Comparison of ENCODE assay signal across 1 cellular context in the genomic region with DNA sequence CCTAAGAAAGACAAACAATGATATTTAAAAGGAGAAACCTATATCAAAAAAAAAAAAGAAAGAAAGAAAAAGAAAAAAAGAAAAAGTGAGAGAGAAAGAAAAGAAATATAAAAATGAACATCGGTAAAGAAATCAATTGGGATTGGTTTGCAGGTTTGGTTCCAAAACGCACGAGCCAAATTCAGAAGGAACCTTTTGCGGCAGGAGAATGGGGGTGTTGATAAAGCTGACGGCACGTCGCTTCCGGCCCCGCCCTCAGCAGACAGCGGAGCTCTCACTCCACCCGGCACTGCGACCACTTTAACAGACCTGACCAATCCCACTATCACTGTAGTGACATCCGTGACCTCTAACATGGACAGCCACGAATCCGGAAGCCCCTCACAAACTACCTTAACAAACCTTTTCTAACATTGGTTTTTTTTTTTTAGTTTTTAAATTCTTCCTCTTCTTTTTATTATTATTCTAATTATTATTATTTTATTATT.
A peak's percentile ranks its signal among the peaks of the same experiment; 100 is the strongest.
TF ChIP-seq lines count a peak whose summit lies in the region.

No MANE protein-coding gene starts in this region.

TF ChIP-seq in K562, 482 proteins besides CTCF, POLR2A, EP300 and RAD21 (continued from another document):
- TF ChIP-seq, protein P1, sequence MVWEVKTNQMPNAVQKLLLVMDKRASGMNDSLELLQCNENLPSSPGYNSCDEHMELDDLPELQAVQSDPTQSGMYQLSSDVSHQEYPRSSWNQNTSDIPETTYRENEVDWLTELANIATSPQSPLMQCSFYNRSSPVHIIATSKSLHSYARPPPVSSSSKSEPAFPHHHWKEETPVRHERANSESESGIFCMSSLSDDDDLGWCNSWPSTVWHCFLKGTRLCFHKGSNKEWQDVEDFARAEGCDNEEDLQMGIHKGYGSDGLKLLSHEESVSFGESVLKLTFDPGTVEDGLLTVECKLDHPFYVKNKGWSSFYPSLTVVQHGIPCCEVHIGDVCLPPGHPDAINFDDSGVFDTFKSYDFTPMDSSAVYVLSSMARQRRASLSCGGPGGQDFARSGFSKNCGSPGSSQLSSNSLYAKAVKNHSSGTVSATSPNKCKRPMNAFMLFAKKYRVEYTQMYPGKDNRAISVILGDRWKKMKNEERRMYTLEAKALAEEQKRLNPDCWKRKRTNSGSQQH (CRISPR knock-in tag; IDR thresholded peaks at IDR 0.05), result no peak
- TF ChIP-seq, protein P2, sequence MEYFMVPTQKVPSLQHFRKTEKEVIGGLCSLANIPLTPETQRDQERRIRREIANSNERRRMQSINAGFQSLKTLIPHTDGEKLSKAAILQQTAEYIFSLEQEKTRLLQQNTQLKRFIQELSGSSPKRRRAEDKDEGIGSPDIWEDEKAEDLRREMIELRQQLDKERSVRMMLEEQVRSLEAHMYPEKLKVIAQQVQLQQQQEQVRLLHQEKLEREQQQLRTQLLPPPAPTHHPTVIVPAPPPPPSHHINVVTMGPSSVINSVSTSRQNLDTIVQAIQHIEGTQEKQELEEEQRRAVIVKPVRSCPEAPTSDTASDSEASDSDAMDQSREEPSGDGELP (CRISPR knock-in tag; IDR thresholded peaks at IDR 0.05; ENCODE audit: borderline replicate concordance), result peak; percentile 49
- TF ChIP-seq NBN (IDR thresholded peaks at IDR 0.05; ENCODE audit: low read depth), result peak; percentile 80
- TF ChIP-seq, protein P3, sequence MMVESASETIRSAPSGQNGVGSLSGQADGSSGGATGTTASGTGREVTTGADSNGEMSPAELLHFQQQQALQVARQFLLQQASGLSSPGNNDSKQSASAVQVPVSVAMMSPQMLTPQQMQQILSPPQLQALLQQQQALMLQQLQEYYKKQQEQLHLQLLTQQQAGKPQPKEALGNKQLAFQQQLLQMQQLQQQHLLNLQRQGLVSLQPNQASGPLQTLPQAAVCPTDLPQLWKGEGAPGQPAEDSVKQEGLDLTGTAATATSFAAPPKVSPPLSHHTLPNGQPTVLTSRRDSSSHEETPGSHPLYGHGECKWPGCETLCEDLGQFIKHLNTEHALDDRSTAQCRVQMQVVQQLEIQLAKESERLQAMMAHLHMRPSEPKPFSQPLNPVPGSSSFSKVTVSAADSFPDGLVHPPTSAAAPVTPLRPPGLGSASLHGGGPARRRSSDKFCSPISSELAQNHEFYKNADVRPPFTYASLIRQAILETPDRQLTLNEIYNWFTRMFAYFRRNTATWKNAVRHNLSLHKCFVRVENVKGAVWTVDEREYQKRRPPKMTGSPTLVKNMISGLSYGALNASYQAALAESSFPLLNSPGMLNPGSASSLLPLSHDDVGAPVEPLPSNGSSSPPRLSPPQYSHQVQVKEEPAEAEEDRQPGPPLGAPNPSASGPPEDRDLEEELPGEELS (CRISPR knock-in tag; IDR thresholded peaks at IDR 0.05; ENCODE audit: borderline replicate concordance), result no peak
- no peak for TF ChIP-seq NCOA2 (IDR thresholded peaks at IDR 0.05; ENCODE audit: partially characterized antibody in 2 of 2)
- TF ChIP-seq SP1 (CRISPR knock-in tag; IDR thresholded peaks at IDR 0.05), result no peak
- no peak for TF ChIP-seq DACH1 (IDR thresholded peaks at IDR 0.05; ENCODE audit: partially characterized antibody)
- no peak for TF ChIP-seq SLC30A9 (CRISPR knock-in tag; IDR thresholded peaks at IDR 0.05)
- no peak for TF ChIP-seq ARID2 (IDR thresholded peaks at IDR 0.05)
- no peak for TF ChIP-seq CBX1 (IDR thresholded peaks at IDR 0.05; ENCODE audit: low read depth)
- peak; percentile 36 for TF ChIP-seq MEIS2 (IDR thresholded peaks at IDR 0.05; ENCODE audit: partially characterized antibody)
- TF ChIP-seq, protein P4, sequence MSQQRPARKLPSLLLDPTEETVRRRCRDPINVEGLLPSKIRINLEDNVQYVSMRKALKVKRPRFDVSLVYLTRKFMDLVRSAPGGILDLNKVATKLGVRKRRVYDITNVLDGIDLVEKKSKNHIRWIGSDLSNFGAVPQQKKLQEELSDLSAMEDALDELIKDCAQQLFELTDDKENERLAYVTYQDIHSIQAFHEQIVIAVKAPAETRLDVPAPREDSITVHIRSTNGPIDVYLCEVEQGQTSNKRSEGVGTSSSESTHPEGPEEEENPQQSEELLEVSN (IDR thresholded peaks at IDR 0.05; ENCODE audit: borderline replicate concordance in 1 of 2, extremely low read depth in 1 of 2, insufficient read depth in 1 of 2, insufficient read length in 1 of 2, low read depth in 1 of 2, low read length in 1 of 2, poor library complexity in 1 of 2, severe bottlenecking in 1 of 2), result no peak
- TF ChIP-seq, protein P5, sequence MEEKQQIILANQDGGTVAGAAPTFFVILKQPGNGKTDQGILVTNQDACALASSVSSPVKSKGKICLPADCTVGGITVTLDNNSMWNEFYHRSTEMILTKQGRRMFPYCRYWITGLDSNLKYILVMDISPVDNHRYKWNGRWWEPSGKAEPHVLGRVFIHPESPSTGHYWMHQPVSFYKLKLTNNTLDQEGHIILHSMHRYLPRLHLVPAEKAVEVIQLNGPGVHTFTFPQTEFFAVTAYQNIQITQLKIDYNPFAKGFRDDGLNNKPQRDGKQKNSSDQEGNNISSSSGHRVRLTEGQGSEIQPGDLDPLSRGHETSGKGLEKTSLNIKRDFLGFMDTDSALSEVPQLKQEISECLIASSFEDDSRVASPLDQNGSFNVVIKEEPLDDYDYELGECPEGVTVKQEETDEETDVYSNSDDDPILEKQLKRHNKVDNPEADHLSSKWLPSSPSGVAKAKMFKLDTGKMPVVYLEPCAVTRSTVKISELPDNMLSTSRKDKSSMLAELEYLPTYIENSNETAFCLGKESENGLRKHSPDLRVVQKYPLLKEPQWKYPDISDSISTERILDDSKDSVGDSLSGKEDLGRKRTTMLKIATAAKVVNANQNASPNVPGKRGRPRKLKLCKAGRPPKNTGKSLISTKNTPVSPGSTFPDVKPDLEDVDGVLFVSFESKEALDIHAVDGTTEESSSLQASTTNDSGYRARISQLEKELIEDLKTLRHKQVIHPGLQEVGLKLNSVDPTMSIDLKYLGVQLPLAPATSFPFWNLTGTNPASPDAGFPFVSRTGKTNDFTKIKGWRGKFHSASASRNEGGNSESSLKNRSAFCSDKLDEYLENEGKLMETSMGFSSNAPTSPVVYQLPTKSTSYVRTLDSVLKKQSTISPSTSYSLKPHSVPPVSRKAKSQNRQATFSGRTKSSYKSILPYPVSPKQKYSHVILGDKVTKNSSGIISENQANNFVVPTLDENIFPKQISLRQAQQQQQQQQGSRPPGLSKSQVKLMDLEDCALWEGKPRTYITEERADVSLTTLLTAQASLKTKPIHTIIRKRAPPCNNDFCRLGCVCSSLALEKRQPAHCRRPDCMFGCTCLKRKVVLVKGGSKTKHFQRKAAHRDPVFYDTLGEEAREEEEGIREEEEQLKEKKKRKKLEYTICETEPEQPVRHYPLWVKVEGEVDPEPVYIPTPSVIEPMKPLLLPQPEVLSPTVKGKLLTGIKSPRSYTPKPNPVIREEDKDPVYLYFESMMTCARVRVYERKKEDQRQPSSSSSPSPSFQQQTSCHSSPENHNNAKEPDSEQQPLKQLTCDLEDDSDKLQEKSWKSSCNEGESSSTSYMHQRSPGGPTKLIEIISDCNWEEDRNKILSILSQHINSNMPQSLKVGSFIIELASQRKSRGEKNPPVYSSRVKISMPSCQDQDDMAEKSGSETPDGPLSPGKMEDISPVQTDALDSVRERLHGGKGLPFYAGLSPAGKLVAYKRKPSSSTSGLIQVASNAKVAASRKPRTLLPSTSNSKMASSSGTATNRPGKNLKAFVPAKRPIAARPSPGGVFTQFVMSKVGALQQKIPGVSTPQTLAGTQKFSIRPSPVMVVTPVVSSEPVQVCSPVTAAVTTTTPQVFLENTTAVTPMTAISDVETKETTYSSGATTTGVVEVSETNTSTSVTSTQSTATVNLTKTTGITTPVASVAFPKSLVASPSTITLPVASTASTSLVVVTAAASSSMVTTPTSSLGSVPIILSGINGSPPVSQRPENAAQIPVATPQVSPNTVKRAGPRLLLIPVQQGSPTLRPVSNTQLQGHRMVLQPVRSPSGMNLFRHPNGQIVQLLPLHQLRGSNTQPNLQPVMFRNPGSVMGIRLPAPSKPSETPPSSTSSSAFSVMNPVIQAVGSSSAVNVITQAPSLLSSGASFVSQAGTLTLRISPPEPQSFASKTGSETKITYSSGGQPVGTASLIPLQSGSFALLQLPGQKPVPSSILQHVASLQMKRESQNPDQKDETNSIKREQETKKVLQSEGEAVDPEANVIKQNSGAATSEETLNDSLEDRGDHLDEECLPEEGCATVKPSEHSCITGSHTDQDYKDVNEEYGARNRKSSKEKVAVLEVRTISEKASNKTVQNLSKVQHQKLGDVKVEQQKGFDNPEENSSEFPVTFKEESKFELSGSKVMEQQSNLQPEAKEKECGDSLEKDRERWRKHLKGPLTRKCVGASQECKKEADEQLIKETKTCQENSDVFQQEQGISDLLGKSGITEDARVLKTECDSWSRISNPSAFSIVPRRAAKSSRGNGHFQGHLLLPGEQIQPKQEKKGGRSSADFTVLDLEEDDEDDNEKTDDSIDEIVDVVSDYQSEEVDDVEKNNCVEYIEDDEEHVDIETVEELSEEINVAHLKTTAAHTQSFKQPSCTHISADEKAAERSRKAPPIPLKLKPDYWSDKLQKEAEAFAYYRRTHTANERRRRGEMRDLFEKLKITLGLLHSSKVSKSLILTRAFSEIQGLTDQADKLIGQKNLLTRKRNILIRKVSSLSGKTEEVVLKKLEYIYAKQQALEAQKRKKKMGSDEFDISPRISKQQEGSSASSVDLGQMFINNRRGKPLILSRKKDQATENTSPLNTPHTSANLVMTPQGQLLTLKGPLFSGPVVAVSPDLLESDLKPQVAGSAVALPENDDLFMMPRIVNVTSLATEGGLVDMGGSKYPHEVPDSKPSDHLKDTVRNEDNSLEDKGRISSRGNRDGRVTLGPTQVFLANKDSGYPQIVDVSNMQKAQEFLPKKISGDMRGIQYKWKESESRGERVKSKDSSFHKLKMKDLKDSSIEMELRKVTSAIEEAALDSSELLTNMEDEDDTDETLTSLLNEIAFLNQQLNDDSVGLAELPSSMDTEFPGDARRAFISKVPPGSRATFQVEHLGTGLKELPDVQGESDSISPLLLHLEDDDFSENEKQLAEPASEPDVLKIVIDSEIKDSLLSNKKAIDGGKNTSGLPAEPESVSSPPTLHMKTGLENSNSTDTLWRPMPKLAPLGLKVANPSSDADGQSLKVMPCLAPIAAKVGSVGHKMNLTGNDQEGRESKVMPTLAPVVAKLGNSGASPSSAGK (IDR thresholded peaks at IDR 0.05), result peak; percentile 82
- TF ChIP-seq POLR2G (IDR thresholded peaks at IDR 0.05; ENCODE audit: low read depth, low read length), result peak; percentile 51; the same call in 1 of the 2 replicates
- TF ChIP-seq GABPA (tag; conservative IDR thresholded peaks at IDR 0.05; ENCODE audit: low read depth), result peak; percentile 89
- no peak for TF ChIP-seq KHSRP (IDR thresholded peaks at IDR 0.05)
- peak; percentile 57; the same call in 1 of the 2 replicates for TF ChIP-seq FOXM1 (IDR thresholded peaks at IDR 0.05; ENCODE audit: low read depth)
- no peak for TF ChIP-seq FOXM1 (CRISPR knock-in tag; IDR thresholded peaks at IDR 0.05; ENCODE audit: low read depth)
- no peak for TF ChIP-seq TAF15 (IDR thresholded peaks at IDR 0.05; ENCODE audit: low read depth, low read length)
- no peak for TF ChIP-seq ZBTB17 (CRISPR knock-in tag; IDR thresholded peaks at IDR 0.05)
